18 cellular contexts compared by ENCODE assay signal in the genomic region with DNA sequence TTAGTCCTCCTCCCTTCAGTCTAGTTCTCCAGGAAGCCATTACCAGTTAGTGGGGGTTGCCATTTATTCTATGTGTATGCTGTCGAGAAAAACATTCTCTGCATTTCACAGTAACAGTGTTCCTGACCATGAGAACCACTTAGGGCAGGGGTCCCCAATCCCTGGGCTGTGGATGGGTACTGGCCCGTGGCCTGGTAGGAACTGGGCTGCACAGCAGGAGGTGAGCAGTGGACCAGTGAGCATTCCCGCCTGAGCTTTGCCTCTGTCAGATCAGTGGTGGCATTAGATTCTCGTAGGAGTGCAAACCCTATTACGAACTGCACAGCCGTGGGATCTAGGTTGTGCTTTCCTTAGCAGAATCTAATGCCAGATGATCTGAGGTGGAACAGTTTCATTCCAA. TPM values are rescaled to one million over a fixed set of nuclear protein-coding genes. Genes with fewer than 3 reads are reported as not detected.
DNase-seq lines count a peak whose midpoint lies in the region; ATAC-seq and TF ChIP-seq lines count a peak whose summit lies in the region.
"Had no signal": no experiment of that assay in that cellular context is flagged by ENCODE, and none has a peak within 500 bp of the region (broad histone marks: within the 10 kb centered on the region; RNA-seq: fewer than 3 reads in every experiment).

No MANE protein-coding gene starts in this region.

- no peak overlapping the region for H3K4ac ChIP-seq in mesenchymal stem cell (ENCODE audit: low read depth in 1 of 2, low read length in 2 of 2)

- no peak for ATAC-seq in CD4-positive, alpha-beta T cell (ENCODE audit: poor library complexity)
- no peak for ATAC-seq in activated CD8-positive, alpha-beta T cell treated with anti-CD3 and anti-CD28 coated beads for 36 hours
- no peak for ATAC-seq in HG02840 (IDR thresholded peaks at IDR 0.05; ENCODE audit: low FRiP score, unreplicated experiment)
- no peak for ATAC-seq in HG02588 (IDR thresholded peaks at IDR 0.05; ENCODE audit: unreplicated experiment)

- peaks cover 63% of the 10 kb centered on the region for H3K4me1 Mint-ChIP-seq in CD4-positive, alpha-beta T cell (ENCODE audit: low read depth)
- H3K4me1 Mint-ChIP-seq in activated CD8-positive, alpha-beta T cell treated with anti-CD3 and anti-CD28 coated beads for 36 hours (ENCODE audit: low read depth): peaks cover 67% of the 10 kb centered on the region
- H3K4me1 Mint-ChIP-seq: neural progenitor cell had no signal

- H3K14ac ChIP-seq in mesenchymal stem cell (ENCODE audit: low read length in 2 of 2): no peak overlapping the region

- H3K4me3 ChIP-seq in BLaER1: no peak overlapping the region
- peak overlapping the region; percentile 27 for H3K4me3 ChIP-seq in fibroblast of villous mesenchyme (ENCODE audit: low read depth, low read length)
- H3K4me3 ChIP-seq in mesenchymal stem cell (ENCODE audit: insufficient read depth in 1 of 2, low read depth in 1 of 2, low read length in 2 of 2): peak overlapping the region in 1 of 2 experiments; percentile 13
- H3K4me3 ChIP-seq: adrenal gland, neural progenitor cell, upper lobe of left lung had no signal

- no peak overlapping the region for H2BK12ac ChIP-seq in mesenchymal stem cell (ENCODE audit: low read length in 2 of 2)

- H3K9me3 ChIP-seq in BLaER1 (no peaks in the 10 kb centered on the region), mesenchymal stem cell (ENCODE audit: control insufficient read depth, low read length) (no peaks in the 10 kb centered on the region)
- H3K9me3 ChIP-seq in CD4-positive, alpha-beta T cell (ENCODE audit: control insufficient read depth, low read length): no peaks in the 10 kb centered on the region
- H3K9me3 ChIP-seq: adrenal gland, upper lobe of left lung had no signal

- no peak for DNase-seq in CD4-positive, alpha-beta T cell
- DNase-seq in activated CD8-positive, alpha-beta T cell treated with anti-CD3 and anti-CD28 coated beads for 36 hours: no peak
- DNase-seq in fibroblast of villous mesenchyme (ENCODE audit: low read depth) (no peak), islet precursor cell (no peak), mesenchymal stem cell (no peak)
- DNase-seq: adrenal gland; DMS79; kidney; mesendoderm; retina; stimulated activated naive CD4-positive, alpha-beta T cell treated with Interleukin-2 at 50 U/mL for 16 hours; upper lobe of left lung had no signal

- no peaks in the 10 kb centered on the region for H3K27me3 Mint-ChIP-seq in CD4-positive, alpha-beta T cell
- H3K27me3 Mint-ChIP-seq in activated CD8-positive, alpha-beta T cell treated with anti-CD3 and anti-CD28 coated beads for 36 hours: no peaks in the 10 kb centered on the region

- POLR2A ChIA-PET in CD4-positive, alpha-beta T cell (lab: Charles Lee): no interaction called here
- POLR2A ChIA-PET in activated CD8-positive, alpha-beta T cell treated with anti-CD3 and anti-CD28 coated beads for 36 hours (lab: Charles Lee): no interaction called here

- TF ChIP-seq CTCF in CD4-positive, alpha-beta T cell (IDR thresholded peaks at IDR 0.05): no peak
- no peak for TF ChIP-seq CTCF in activated CD8-positive, alpha-beta T cell treated with anti-CD3 and anti-CD28 coated beads for 36 hours (IDR thresholded peaks at IDR 0.05)
- TF ChIP-seq CTCF in fibroblast of villous mesenchyme (IDR thresholded peaks at IDR 0.05; ENCODE audit: insufficient read depth, low read depth, low read length): no peak

- peaks cover 95% of the 10 kb centered on the region for H3K36me3 ChIP-seq in BLaER1
- peaks cover 0 to 18% of the 10 kb centered on the region in 2 experiments for H3K36me3 ChIP-seq in mesenchymal stem cell (ENCODE audit: control insufficient read depth in 1 of 2, insufficient read depth in 2 of 2, low read depth in 1 of 2, low read length in 2 of 2)
- H3K36me3 ChIP-seq: adrenal gland, neural progenitor cell, upper lobe of left lung had no signal

- no peak overlapping the region for H2BK120ac ChIP-seq in mesenchymal stem cell (ENCODE audit: low read depth, low read length)

- H3K18ac ChIP-seq in mesenchymal stem cell (ENCODE audit: low read depth in 1 of 2, low read length in 2 of 2): no peak overlapping the region

- intact Hi-C loops in CD4-positive, alpha-beta T cell (cut with DNase I, micrococcal nuclease): no loop called here
- intact Hi-C loops in activated CD8-positive, alpha-beta T cell treated with anti-CD3 and anti-CD28 coated beads for 36 hours (cut with micrococcal nuclease): no loop called here

- H2AK5ac ChIP-seq in mesenchymal stem cell (ENCODE audit: low read length, severe bottlenecking): no peak overlapping the region

- H3K9me3 Mint-ChIP-seq in CD4-positive, alpha-beta T cell: no peaks in the 10 kb centered on the region
- peaks cover 2% of the 10 kb centered on the region for H3K9me3 Mint-ChIP-seq in activated CD8-positive, alpha-beta T cell treated with anti-CD3 and anti-CD28 coated beads for 36 hours
- H3K9me3 Mint-ChIP-seq: neural progenitor cell had no signal

- peak overlapping the region; percentile 13 for H3K4me3 Mint-ChIP-seq in CD4-positive, alpha-beta T cell
- no peak overlapping the region for H3K4me3 Mint-ChIP-seq in activated CD8-positive, alpha-beta T cell treated with anti-CD3 and anti-CD28 coated beads for 36 hours
- H3K4me3 Mint-ChIP-seq: neural progenitor cell had no signal

- H3K4me2 ChIP-seq in BLaER1 (peak overlapping the region; percentile 10), mesenchymal stem cell (ENCODE audit: low read length, poor library complexity, severe bottlenecking) (no peak overlapping the region)
- H3K4me2 ChIP-seq: neural progenitor cell had no signal

- H3K4me1 ChIP-seq in BLaER1 (peaks cover 47% of the 10 kb centered on the region), mesenchymal stem cell (ENCODE audit: control insufficient read depth, insufficient read depth, low read depth, low read length) (peaks cover 2% of the 10 kb centered on the region)
- H3K4me1 ChIP-seq: adrenal gland, neural progenitor cell had no signal

- H3K27me3 ChIP-seq in BLaER1 (no peaks in the 10 kb centered on the region), mesenchymal stem cell (ENCODE audit: control insufficient read depth in 1 of 2, insufficient read depth in 1 of 2, low read length in 2 of 2) (no peaks in the 10 kb centered on the region)
- H3K27me3 ChIP-seq in CD4-positive, alpha-beta T cell (ENCODE audit: control insufficient read depth, insufficient read depth, low read length): no peaks in the 10 kb centered on the region
- H3K27me3 ChIP-seq: adrenal gland, neural progenitor cell, upper lobe of left lung had no signal

- no peak overlapping the region for H4K91ac ChIP-seq in mesenchymal stem cell (ENCODE audit: low read length)

- H3K9ac ChIP-seq in BLaER1: no peak overlapping the region
- H3K9ac ChIP-seq in mesenchymal stem cell (ENCODE audit: low read length): no peak overlapping the region
- H3K9ac ChIP-seq: neural progenitor cell had no signal

- H3K27ac ChIP-seq in BLaER1 (0 out of 2 replicates have a peak overlapping the region, but pooled peaks have one; percentile 11), mesenchymal stem cell (ENCODE audit: low read length, poor library complexity, severe bottlenecking) (no peak overlapping the region)
- peak overlapping the region; percentile 22 for H3K27ac ChIP-seq in CD4-positive, alpha-beta T cell (ENCODE audit: low read depth, low read length)
- H3K27ac ChIP-seq: adrenal gland, neural progenitor cell, RWPE1, upper lobe of left lung, VCaP had no signal

- H3K36me3 Mint-ChIP-seq in CD4-positive, alpha-beta T cell (ENCODE audit: low read depth): peaks cover 95% of the 10 kb centered on the region
- H3K36me3 Mint-ChIP-seq in activated CD8-positive, alpha-beta T cell treated with anti-CD3 and anti-CD28 coated beads for 36 hours (ENCODE audit: low read depth): peaks cover 80% of the 10 kb centered on the region
- H3K36me3 Mint-ChIP-seq: neural progenitor cell had no signal

- H3K27ac Mint-ChIP-seq in CD4-positive, alpha-beta T cell: peak overlapping the region; percentile 87
- H3K27ac Mint-ChIP-seq in activated CD8-positive, alpha-beta T cell treated with anti-CD3 and anti-CD28 coated beads for 36 hours: peak overlapping the region; percentile 55
- H3K27ac Mint-ChIP-seq: neural progenitor cell had no signal

- H2BK5ac ChIP-seq in mesenchymal stem cell (ENCODE audit: low read depth, low read length, poor library complexity, severe bottlenecking): no peak overlapping the region

- no peak overlapping the region for H4K8ac ChIP-seq in mesenchymal stem cell (ENCODE audit: low read length)

- CTCF ChIA-PET in CD4-positive, alpha-beta T cell (lab: Charles Lee): interaction anchor here (0.9 kb wide), 1 partner anchor 16 kb away, joined by 5 read pairs; a partner anchor contains a TSS
- CTCF ChIA-PET in activated CD8-positive, alpha-beta T cell treated with anti-CD3 and anti-CD28 coated beads for 36 hours (lab: Charles Lee): no interaction called here

- peaks cover 3% of the 10 kb centered on the region for H3K79me1 ChIP-seq in mesenchymal stem cell (replicated peaks; ENCODE audit: low read length, poor library complexity, severe bottlenecking)

- H2BK15ac ChIP-seq in mesenchymal stem cell (ENCODE audit: low read depth, poor library complexity, severe bottlenecking): no peak overlapping the region

- H2AFZ ChIP-seq in mesenchymal stem cell (ENCODE audit: low read depth, low read length): no peak overlapping the region
- H2AFZ ChIP-seq: neural progenitor cell had no signal

- no peak overlapping the region for H3K23ac ChIP-seq in mesenchymal stem cell (ENCODE audit: low read length in 2 of 2)

- peaks cover 100% of the 10 kb centered on the region for H4K20me1 ChIP-seq in BLaER1

- 96% methylated on average over 6 of the region's 6 CpGs for WGBS in mesenchymal stem cell

RNA-seq across cellular contexts. Expression of a gene that starts 15.8 kb away (rescaled TPM):
- 10 to 100 TPM; 79.4 to 79.5 TPM for total RNA-seq in CD4-positive, alpha-beta T cell
- total RNA-seq in activated CD8-positive, alpha-beta T cell treated with anti-CD3 and anti-CD28 coated beads for 36 hours: 10 to 100 TPM; 61.6 to 64.5 TPM
- total RNA-seq in fibroblast of villous mesenchyme: 132 and 145 TPM in 2 replicates
- polyA plus RNA-seq in mesenchymal stem cell (2013, experiment 1 of 2): 32.7 TPM
- 29.4 TPM for polyA plus RNA-seq in mesenchymal stem cell (2013, experiment 2 of 2)
